ENCODE assay signal across 20 cellular contexts in genomic region chr11:108543316-108543955, GRCh38.
"Had no signal": no experiment of that assay in that cellular context is flagged by ENCODE, and none has a peak within 500 bp of the region (broad histone marks: within the 10 kb centered on the region; RNA-seq: fewer than 3 reads in every experiment).

No MANE protein-coding gene starts in this region.

- H3K36me3 ChIP-seq: heart left ventricle, neutrophil, sigmoid colon, tibial nerve had no signal

- H3K4me1 ChIP-seq: gastroesophageal sphincter, heart left ventricle, sigmoid colon, tibial nerve had no signal

- ATAC-seq: activated CD4-positive, CD25-positive, alpha-beta regulatory T cell treated with anti-CD3 and anti-CD28 coated beads, Interleukin-2, amount 50 U/mL, for 24 hours; activated naive CD8-positive, alpha-beta T cell treated with anti-CD3 and anti-CD28 coated beads, Interleukin-2, amount 50 U/mL, for 24 hours; activated T-cell treated with anti-CD3 and anti-CD28 coated beads, Interleukin-2, amount 50 U/mL, for 4 hours; gastroesophageal sphincter; heart left ventricle; natural killer cell treated with Interleukin-12 subunit alpha and Interleukin-12 subunit beta and Interleukin-15 and Interleukin-18, amount 100 ng/mL, for 72 hours had no signal

- H3K27me3 ChIP-seq: gastroesophageal sphincter, heart left ventricle, neutrophil, sigmoid colon, tibial nerve had no signal

- H3K9me3 ChIP-seq: gastroesophageal sphincter, heart left ventricle, neutrophil, sigmoid colon, tibial nerve had no signal

- H3K27ac ChIP-seq: gastroesophageal sphincter, heart left ventricle, neutrophil, sigmoid colon, tibial nerve, VCaP had no signal

- DNase-seq: activated CD4-positive, alpha-beta memory T cell treated with anti-CD3 and anti-CD28 coated beads for 36 hours; activated CD4-positive, alpha-beta T cell treated with anti-CD3 and anti-CD28 coated beads for 48 hours; activated naive CD8-positive, alpha-beta T cell treated with anti-CD3 and anti-CD28 coated beads, Interleukin-2, amount 50 U/mL, for 24 hours; activated T-cell treated with anti-CD3 and anti-CD28 coated beads, Interleukin-2, amount 50 U/mL, for 4 hours; amygdala; central memory CD4-positive, alpha-beta T cell; endodermal cell; heart left ventricle; hypothalamus; immature natural killer cell; sigmoid colon; stimulated activated naive CD4-positive, alpha-beta T cell; SW 1271; T-helper 9 cell had no signal

- H3K4me3 ChIP-seq: gastroesophageal sphincter, heart left ventricle, sigmoid colon, tibial nerve had no signal
